Comparison of ENCODE assay signal across 15 cellular contexts in the genomic region with DNA sequence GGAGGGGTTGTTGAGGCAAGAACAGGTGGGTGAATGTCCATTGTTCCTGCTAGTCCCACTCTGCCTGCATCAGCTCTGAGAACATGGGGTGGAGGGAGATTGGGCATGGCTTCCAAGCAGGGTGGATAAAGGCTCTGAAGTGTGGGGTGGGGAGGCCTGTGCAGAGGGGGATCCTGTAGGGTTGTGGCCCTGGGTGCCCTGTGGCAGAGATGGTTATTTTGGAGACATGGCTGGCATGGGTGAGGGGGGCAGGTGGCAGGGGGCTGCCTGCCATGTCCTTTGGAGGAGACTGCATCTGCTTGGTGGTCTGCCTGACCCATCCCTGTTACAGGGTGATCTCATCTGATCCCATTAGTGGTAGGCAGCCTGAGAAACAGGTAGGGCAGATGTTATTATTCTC. TPM values are rescaled to one million over a fixed set of nuclear protein-coding genes. Genes with fewer than 3 reads are reported as not detected.
DNase-seq lines count a peak whose midpoint lies in the region; ATAC-seq and TF ChIP-seq lines count a peak whose summit lies in the region.
"Had no signal": no experiment of that assay in that cellular context is flagged by ENCODE, and none has a peak within 500 bp of the region (broad histone marks: within the 10 kb centered on the region; RNA-seq: fewer than 3 reads in every experiment).

No MANE protein-coding gene starts in this region.

- peaks cover 5 to 6% of the 10 kb centered on the region in 2 donors for H3K4me1 Mint-ChIP-seq in natural killer cell treated with Interleukin-12 subunit alpha and Interleukin-12 subunit beta and Interleukin-15 and Interleukin-18, amount 100 ng/mL, for 72 hours (ENCODE audit: low read depth in 2 of 2)
- peaks cover 4 to 6% of the 10 kb centered on the region in 2 donors for H3K4me1 Mint-ChIP-seq in natural killer cell
- no peaks in the 10 kb centered on the region for H3K4me1 Mint-ChIP-seq in activated T-helper 17 cell treated with anti-CD3 and anti-CD28 coated beads, Interleukin-2, amount 50 U/mL, for 72 hours
- H3K4me1 Mint-ChIP-seq in activated CD4-positive, alpha-beta T cell treated with anti-CD3 and anti-CD28 coated beads for 36 hours: peaks cover 5% of the 10 kb centered on the region

- H3K4me2 ChIP-seq in osteoblast (ENCODE audit: insufficient read depth, low read length): no peak overlapping the region

- peaks cover 34 to 37% of the 10 kb centered on the region in 2 donors for H3K27me3 Mint-ChIP-seq in natural killer cell treated with Interleukin-12 subunit alpha and Interleukin-12 subunit beta and Interleukin-15 and Interleukin-18, amount 100 ng/mL, for 72 hours
- peaks cover 41 to 49% of the 10 kb centered on the region in 2 donors for H3K27me3 Mint-ChIP-seq in natural killer cell (ENCODE audit: low read depth in 2 of 2)
- H3K27me3 Mint-ChIP-seq in activated T-helper 17 cell treated with anti-CD3 and anti-CD28 coated beads, Interleukin-2, amount 50 U/mL, for 72 hours: peaks cover 50% of the 10 kb centered on the region
- H3K27me3 Mint-ChIP-seq in activated CD4-positive, alpha-beta T cell treated with anti-CD3 and anti-CD28 coated beads for 36 hours: peaks cover 44% of the 10 kb centered on the region

- intact Hi-C loops in natural killer cell (cut with micrococcal nuclease): no loop called here
- intact Hi-C loops in activated CD4-positive, alpha-beta T cell treated with anti-CD3 and anti-CD28 coated beads for 36 hours (cut with DNase I, micrococcal nuclease): no loop called here

- TF ChIP-seq CTCF in natural killer cell (IDR thresholded peaks at IDR 0.05) (no peak), osteoblast (IDR thresholded peaks at IDR 0.05; ENCODE audit: extremely low read depth, low read depth, low read length) (no peak)

- no peaks in the 10 kb centered on the region for H3K9me3 Mint-ChIP-seq in natural killer cell treated with Interleukin-12 subunit alpha and Interleukin-12 subunit beta and Interleukin-15 and Interleukin-18, amount 100 ng/mL, for 72 hours
- H3K9me3 Mint-ChIP-seq in natural killer cell: no peaks in the 10 kb centered on the region
- H3K9me3 Mint-ChIP-seq in activated T-helper 17 cell treated with anti-CD3 and anti-CD28 coated beads, Interleukin-2, amount 50 U/mL, for 72 hours: no peaks in the 10 kb centered on the region
- H3K9me3 Mint-ChIP-seq in activated CD4-positive, alpha-beta T cell treated with anti-CD3 and anti-CD28 coated beads for 36 hours (ENCODE audit: low read depth): no peaks in the 10 kb centered on the region
- H3K9me3 Mint-ChIP-seq: CD8-positive, alpha-beta T cell; GM23338 had no signal

- POLR2A ChIA-PET in activated CD4-positive, alpha-beta T cell treated with anti-CD3 and anti-CD28 coated beads for 36 hours (lab: Charles Lee): no interaction called here

- DNase-seq in natural killer cell treated with Interleukin-12 subunit alpha and Interleukin-12 subunit beta and Interleukin-15 and Interleukin-18, amount 100 ng/mL, for 72 hours (ENCODE audit: low spot score): peak; percentile 57
- no peak for DNase-seq in natural killer cell
- DNase-seq in osteoblast (ENCODE audit: insufficient read length, low spot score, missing footprints): peak; percentile 38
- no peak for DNase-seq in activated CD4-positive, alpha-beta T cell treated with anti-CD3 and anti-CD28 coated beads for 36 hours
- no peak for DNase-seq in HPDE6-E6E7 (ENCODE audit: extremely low spot score)
- DNase-seq in islet precursor cell: no peak
- DNase-seq: ACHN; BE2C; Calu3; CD8-positive, alpha-beta T cell; DMS79 treated with DMSO at 0.1 percent for 48 hours; GF-D8; HCEC 1CT had no signal

- H3K36me3 Mint-ChIP-seq in natural killer cell treated with Interleukin-12 subunit alpha and Interleukin-12 subunit beta and Interleukin-15 and Interleukin-18, amount 100 ng/mL, for 72 hours: no peaks in the 10 kb centered on the region
- no peaks in the 10 kb centered on the region for H3K36me3 Mint-ChIP-seq in natural killer cell
- H3K36me3 Mint-ChIP-seq in activated T-helper 17 cell treated with anti-CD3 and anti-CD28 coated beads, Interleukin-2, amount 50 U/mL, for 72 hours (ENCODE audit: low read depth): peaks cover 60% of the 10 kb centered on the region
- peaks cover 9% of the 10 kb centered on the region for H3K36me3 Mint-ChIP-seq in activated CD4-positive, alpha-beta T cell treated with anti-CD3 and anti-CD28 coated beads for 36 hours (ENCODE audit: low read depth)
- H3K36me3 Mint-ChIP-seq: CD8-positive, alpha-beta T cell had no signal

- H3K27ac ChIP-seq in osteoblast (ENCODE audit: low read depth, low read length): no peak overlapping the region

- CTCF ChIA-PET in activated CD4-positive, alpha-beta T cell treated with anti-CD3 and anti-CD28 coated beads for 36 hours (lab: Charles Lee): interaction anchor here (0.9 kb wide), 1 partner anchor 25 kb away, joined by 3 read pairs; no protein-coding TSS in a partner anchor

- no peaks in the 10 kb centered on the region for H3K36me3 ChIP-seq in osteoblast (ENCODE audit: insufficient read depth, low read length)
- H3K36me3 ChIP-seq: BE2C had no signal

- H3K4me1 ChIP-seq in osteoblast (ENCODE audit: insufficient read depth, low read length): no peaks in the 10 kb centered on the region
- H3K4me1 ChIP-seq: BE2C had no signal

- H3K27me3 ChIP-seq in osteoblast (ENCODE audit: insufficient read depth, low read length): peaks cover 2% of the 10 kb centered on the region
- H3K27me3 ChIP-seq: BE2C had no signal

- no peak overlapping the region for H3K27ac Mint-ChIP-seq in natural killer cell treated with Interleukin-12 subunit alpha and Interleukin-12 subunit beta and Interleukin-15 and Interleukin-18, amount 100 ng/mL, for 72 hours
- H3K27ac Mint-ChIP-seq in natural killer cell: no peak overlapping the region
- H3K27ac Mint-ChIP-seq in activated T-helper 17 cell treated with anti-CD3 and anti-CD28 coated beads, Interleukin-2, amount 50 U/mL, for 72 hours: no peak overlapping the region
- no peak overlapping the region for H3K27ac Mint-ChIP-seq in activated CD4-positive, alpha-beta T cell treated with anti-CD3 and anti-CD28 coated beads for 36 hours
- H3K27ac Mint-ChIP-seq: CD8-positive, alpha-beta T cell; GM23338 had no signal

- H4K20me1 ChIP-seq in osteoblast (ENCODE audit: insufficient read depth, low read length): no peaks in the 10 kb centered on the region

- H3K4me3 ChIP-seq in osteoblast (ENCODE audit: insufficient read depth, low read length): no peak overlapping the region

- no peak overlapping the region for H3K4me3 Mint-ChIP-seq in natural killer cell treated with Interleukin-12 subunit alpha and Interleukin-12 subunit beta and Interleukin-15 and Interleukin-18, amount 100 ng/mL, for 72 hours
- H3K4me3 Mint-ChIP-seq in natural killer cell: no peak overlapping the region
- peak overlapping the region; percentile 38 for H3K4me3 Mint-ChIP-seq in activated T-helper 17 cell treated with anti-CD3 and anti-CD28 coated beads, Interleukin-2, amount 50 U/mL, for 72 hours
- H3K4me3 Mint-ChIP-seq in activated CD4-positive, alpha-beta T cell treated with anti-CD3 and anti-CD28 coated beads for 36 hours: no peak overlapping the region

- ATAC-seq in natural killer cell treated with Interleukin-12 subunit alpha and Interleukin-12 subunit beta and Interleukin-15 and Interleukin-18, amount 100 ng/mL, for 72 hours: no peak
- ATAC-seq in natural killer cell: no peak
- no peak for ATAC-seq in activated T-helper 17 cell treated with anti-CD3 and anti-CD28 coated beads, Interleukin-2, amount 50 U/mL, for 72 hours (replicated peaks)
- ATAC-seq in activated CD4-positive, alpha-beta T cell treated with anti-CD3 and anti-CD28 coated beads for 36 hours: no peak
- ATAC-seq: CD8-positive, alpha-beta T cell had no signal

- no peaks in the 10 kb centered on the region for H3K9me3 ChIP-seq in osteoblast (ENCODE audit: low read depth, low read length)
- H3K9me3 ChIP-seq: BE2C had no signal

- no peak overlapping the region for H2AFZ ChIP-seq in osteoblast (ENCODE audit: low read length)

- no peaks in the 10 kb centered on the region for H3K79me2 ChIP-seq in osteoblast (ENCODE audit: insufficient read depth, low read length)

RNA-seq across cellular contexts. Expression of a gene that starts 11.2 kb away (rescaled TPM):
- not detected for total RNA-seq in natural killer cell treated with Interleukin-12 subunit alpha and Interleukin-12 subunit beta and Interleukin-15 and Interleukin-18, amount 100 ng/mL, for 72 hours
- total RNA-seq in natural killer cell (not detected), osteoblast (not detected in 2 replicates)
- not detected for total RNA-seq in activated T-helper 17 cell treated with anti-CD3 and anti-CD28 coated beads, Interleukin-2, amount 50 U/mL, for 72 hours
- not detected for total RNA-seq in activated CD4-positive, alpha-beta T cell treated with anti-CD3 and anti-CD28 coated beads for 36 hours
- total RNA-seq: Calu3; CD8-positive, alpha-beta T cell; GM23338 had no signal

RNA-seq across cellular contexts. Expression of a gene that starts 48.3 kb away (rescaled TPM):
- 10 to 100 TPM; 19.6 to 44.7 TPM for total RNA-seq in natural killer cell treated with Interleukin-12 subunit alpha and Interleukin-12 subunit beta and Interleukin-15 and Interleukin-18, amount 100 ng/mL, for 72 hours
- total RNA-seq in natural killer cell (under 1 TPM; 0.18 to 0.88 (median 0.33) TPM), osteoblast (8.0 and 10.9 TPM in 2 replicates)
- total RNA-seq in activated T-helper 17 cell treated with anti-CD3 and anti-CD28 coated beads, Interleukin-2, amount 50 U/mL, for 72 hours: 100 to 1,000 TPM in 1 of 2 donors, 10 to 100 TPM in 1; 38.1 to 244 TPM
- 10 to 100 TPM; 51.2 to 56.4 TPM for total RNA-seq in activated CD4-positive, alpha-beta T cell treated with anti-CD3 and anti-CD28 coated beads for 36 hours

RNA-seq across cellular contexts. Expression of a gene that starts 52.9 kb away (rescaled TPM):
- not detected for total RNA-seq in natural killer cell treated with Interleukin-12 subunit alpha and Interleukin-12 subunit beta and Interleukin-15 and Interleukin-18, amount 100 ng/mL, for 72 hours
- total RNA-seq in natural killer cell (not detected), osteoblast (4.0 and 9.1 TPM in 2 replicates)
- not detected for total RNA-seq in activated T-helper 17 cell treated with anti-CD3 and anti-CD28 coated beads, Interleukin-2, amount 50 U/mL, for 72 hours
- not detected for total RNA-seq in activated CD4-positive, alpha-beta T cell treated with anti-CD3 and anti-CD28 coated beads for 36 hours
- total RNA-seq: CD8-positive, alpha-beta T cell had no signal

Comparison
In these comparisons a context has a peak if more than half of its experiments do, and no peak if none do; other contexts are left out.
1. DNase-seq: peak in natural killer cell treated with Interleukin-12 subunit alpha and Interleukin-12 subunit beta and Interleukin-15 and Interleukin-18, amount 100 ng/mL, for 72 hours (single experiment) and osteoblast (single experiment); none in natural killer cell (single experiment), activated CD4-positive, alpha-beta T cell treated with anti-CD3 and anti-CD28 coated beads for 36 hours (single experiment), HPDE6-E6E7 (single experiment) and islet precursor cell (single experiment).